Comparison of ENCODE assay signal across 17 cellular contexts in the genomic region with DNA sequence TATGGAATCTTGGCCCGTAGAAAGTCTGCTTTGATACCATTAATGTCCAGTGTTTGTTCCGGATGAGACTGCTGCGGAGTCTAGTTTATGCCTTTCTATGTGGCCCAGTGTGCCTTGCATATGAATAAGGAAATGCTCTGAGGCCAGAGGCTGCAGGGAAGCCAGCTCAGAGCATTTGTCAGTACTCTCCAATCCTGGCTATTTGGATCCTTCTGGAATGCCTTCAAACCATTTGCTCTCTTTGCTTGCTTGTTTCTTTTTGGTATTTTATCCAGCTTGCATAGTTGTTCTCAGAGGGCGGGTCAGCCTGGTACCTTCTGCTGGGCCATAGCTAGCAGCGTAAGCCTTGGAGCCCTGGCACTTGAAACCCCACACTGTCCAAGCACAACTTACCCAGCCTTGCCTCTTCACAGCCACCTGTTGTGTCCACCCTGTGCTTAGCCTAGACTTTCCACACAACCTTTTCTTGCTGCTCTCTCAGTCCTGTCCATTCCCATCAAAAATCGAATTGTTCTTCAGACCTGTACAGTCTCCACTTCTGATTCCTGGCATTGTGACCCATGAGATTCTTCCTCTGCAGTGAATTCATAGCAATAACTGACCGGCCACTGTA. TPM values are rescaled to one million over a fixed set of nuclear protein-coding genes. Genes with fewer than 3 reads are reported as not detected.
DNase-seq lines count a peak whose midpoint lies in the region; ATAC-seq, FAIRE-seq and TF ChIP-seq lines count a peak whose summit lies in the region.
"Had no signal": no experiment of that assay in that cellular context is flagged by ENCODE, and none has a peak within 500 bp of the region (broad histone marks: within the 10 kb centered on the region; RNA-seq: fewer than 3 reads in every experiment).

No MANE protein-coding gene starts in this region.

- H3K23me2 ChIP-seq in H9 (ENCODE audit: insufficient read length, low read depth, low read length, poor library complexity, severe bottlenecking): no peaks in the 10 kb centered on the region

- TF ChIP-seq POLR2A in thyroid gland (IDR thresholded peaks at IDR 0.05): no peak

- no peak overlapping the region for H2BK120ac ChIP-seq in H9 (ENCODE audit: low read depth, low read length, poor library complexity, severe bottlenecking)

- no peak overlapping the region for H3K4me2 ChIP-seq in H9 (ENCODE audit: insufficient read depth, insufficient read length, low read length)
- H3K4me2 ChIP-seq: SK-N-SH had no signal

- no peak overlapping the region for H4K8ac ChIP-seq in H9 (replicated peaks; ENCODE audit: insufficient read length, low read depth, low read length)

- H3K4me3 Mint-ChIP-seq in H9: no peak overlapping the region
- H3K4me3 Mint-ChIP-seq: CD14-positive monocyte had no signal

- no peak overlapping the region for H3K4ac ChIP-seq in H9 (ENCODE audit: low read depth, low read length)

- H3K23ac ChIP-seq in H9 (ENCODE audit: insufficient read length, low read depth, low read length): no peak overlapping the region

- H4K20me1 ChIP-seq in H9 (ENCODE audit: control insufficient read depth, insufficient read depth, insufficient read length): no peaks in the 10 kb centered on the region

- no peak overlapping the region for H3K4me3 ChIP-seq in pancreas
- no peak overlapping the region for H3K4me3 ChIP-seq in thyroid gland (replicated peaks in 1 of 3)
- H3K4me3 ChIP-seq: Peyer's patch had no signal

- H3K4me1 Mint-ChIP-seq in H9: peaks cover 0 to 7% of the 10 kb centered on the region in 2 experiments; a peak in 3 of 4 replicates

- H2BK12ac ChIP-seq in H9 (ENCODE audit: insufficient read length, low read depth, low read length): no peak overlapping the region

- H3K9me3 Mint-ChIP-seq in H9: peaks cover 0 to 3% of the 10 kb centered on the region in 2 experiments; a peak in 1 of 5 replicates
- H3K9me3 Mint-ChIP-seq: CD14-positive monocyte had no signal

- peaks cover 39 to 74% (median 65%) of the 10 kb centered on the region in 3 experiments; a peak in 6 of 7 replicates for H3K36me3 Mint-ChIP-seq in H9 (ENCODE audit: insufficient read depth in 1 of 3, low read depth in 3 of 3)

- no peak overlapping the region for H2AFZ ChIP-seq in H9 (ENCODE audit: low read length)

- H2AK5ac ChIP-seq in H9 (ENCODE audit: insufficient read length, low read length): no peak overlapping the region

- DNase-seq in H9: no peak
- DNase-seq in hippocampal formation (lab: John Stamatoyannopoulos, UW): peak; percentile 23 to 29
- DNase-seq in pons (ENCODE audit: low spot score): peak; percentile 66
- no peak for DNase-seq in pancreas
- DNase-seq in NCI-H2107 treated with DMSO at 0.1 percent for 48 hours (lab: John Stamatoyannopoulos, UW; ENCODE audit: unreplicated experiment): no peak
- no peak for DNase-seq in thyroid gland
- DNase-seq: COR-L47, KG1, NCI-H1048, NCI-H146, NCI-H774, Peyer's patch, Right ventricle myocardium superior, SK-N-SH had no signal

- no peaks in the 10 kb centered on the region for H3K79me1 ChIP-seq in H9 (ENCODE audit: insufficient read depth, low read depth, low read length, poor library complexity, severe bottlenecking)

- H3T11ph ChIP-seq in H9 (ENCODE audit: low read length): no peak overlapping the region

- peaks cover 5% of the 10 kb centered on the region; the same call in 1 of the 2 replicates for H3K79me2 ChIP-seq in H9 (ENCODE audit: insufficient read depth, low read length)

- H3K56ac ChIP-seq in H9 (ENCODE audit: insufficient read length, low read depth, low read length): no peak overlapping the region

- no peaks in the 10 kb centered on the region for H3K36me3 ChIP-seq in pancreas
- no peaks in the 10 kb centered on the region for H3K36me3 ChIP-seq in thyroid gland

- H3K27ac ChIP-seq in H9 (ENCODE audit: insufficient read length, low read depth, low read length) (no peak overlapping the region), angular gyrus (ENCODE audit: low read depth, low read length) (peak overlapping the region; percentile 60), pancreas (no peak overlapping the region), thyroid gland (no peak overlapping the region)
- H3K27ac ChIP-seq: Peyer's patch had no signal

- H4K91ac ChIP-seq in H9 (ENCODE audit: insufficient read length, low read depth, low read length): no peak overlapping the region

- H3K9me3 ChIP-seq in H9 (ENCODE audit: control insufficient read depth, low read depth, low read length) (no peaks in the 10 kb centered on the region), pancreas (no peaks in the 10 kb centered on the region), thyroid gland (no peaks in the 10 kb centered on the region)
- H3K9me3 ChIP-seq: Peyer's patch, SK-N-SH had no signal

- ATAC-seq in HG02588 (IDR thresholded peaks at IDR 0.05; ENCODE audit: unreplicated experiment): no peak
- no peak for ATAC-seq in pancreas

- no peak overlapping the region for H2BK5ac ChIP-seq in H9 (ENCODE audit: insufficient read length, low read length)

- no peaks in the 10 kb centered on the region for H3K27me3 Mint-ChIP-seq in H9 (ENCODE audit: low read depth)

- no peak overlapping the region for H4K5ac ChIP-seq in H9 (ENCODE audit: insufficient read length, low read depth, low read length)

- TF ChIP-seq CTCF in H9 (conservative IDR thresholded peaks at IDR 0.05) (no peak), pancreas (IDR thresholded peaks at IDR 0.05) (no peak), thyroid gland (IDR thresholded peaks at IDR 0.05) (no peak)

- H3K4me1 ChIP-seq in H9 (ENCODE audit: insufficient read depth, low read length) (no peaks in the 10 kb centered on the region), pancreas (peaks cover 0 to 6% (median 0%) of the 10 kb centered on the region in 3 donors), thyroid gland (no peaks in the 10 kb centered on the region)
- H3K4me1 ChIP-seq: Peyer's patch had no signal

- FAIRE-seq in pancreas (lab: Jason Lieb, UNC): no peak

- H3K27me3 ChIP-seq in H9 (ENCODE audit: insufficient read depth, low read length): no peaks in the 10 kb centered on the region
- H3K27me3 ChIP-seq in pancreas: no peaks in the 10 kb centered on the region
- H3K27me3 ChIP-seq in thyroid gland: no peaks in the 10 kb centered on the region
- H3K27me3 ChIP-seq: Peyer's patch had no signal

- intact Hi-C loops in pancreas (cut with DNase I) (no loop called here), thyroid gland (cut with DNase I) (no loop called here)

- H3K14ac ChIP-seq in H9 (ENCODE audit: insufficient read depth, low read length): no peak overlapping the region

- no peak overlapping the region for H2BK15ac ChIP-seq in H9 (ENCODE audit: low read depth, low read length)

- H3K18ac ChIP-seq in H9 (ENCODE audit: insufficient read length, low read depth, low read length): no peak overlapping the region

- no peak overlapping the region for H2BK20ac ChIP-seq in H9 (ENCODE audit: low read depth, low read length, poor library complexity, severe bottlenecking)

- no peak overlapping the region for H3K9ac ChIP-seq in H9 (ENCODE audit: extremely low read depth, insufficient read length, low read length)
- H3K9ac ChIP-seq: SK-N-SH had no signal

- peak overlapping the region in 2 of 3 experiments; percentile 57 to 83; a peak in 3 of 7 replicates for H3K27ac Mint-ChIP-seq in H9

- no CpG with 5 or more reads among the region's 7 CpGs for WGBS in H9 (ENCODE audit: extremely low coverage, insufficient read length, low lambda C conversion rate)
- 93 to 96% methylated on average over 7 of the region's 7 CpGs for WGBS in pancreas, 2 donors
- 94 to 97% methylated on average over 7 of the region's 7 CpGs for WGBS in thyroid gland, 2 donors

RNA-seq across cellular contexts. Expression of gene CENPO, which starts 20.5 kb away (rescaled TPM):
- total RNA-seq in H9 (2021): 47.3 and 49.5 TPM in 2 replicates
- total RNA-seq in pancreas: 1 to 10 TPM in 5 of 6 donors, under 1 TPM in 1; 0.69 to 2.8 (median 2.2) TPM
- polyA plus RNA-seq in pancreas: 1 to 10 TPM; 1.4 to 1.7 TPM
- 1 to 10 TPM; 4.2 to 8.9 (median 6.3) TPM for total RNA-seq in thyroid gland

RNA-seq across cellular contexts. Expression of gene PTRHD1, which starts 20.6 kb away (rescaled TPM):
- total RNA-seq in H9 (2021): 43.7 and 44.3 TPM in 2 replicates
- total RNA-seq in pancreas: 10 to 100 TPM in 5 of 6 donors, 1 to 10 TPM in 1; 8.2 to 15.5 (median 11.9) TPM
- 10 to 100 TPM in 1 of 2 donors, 1 to 10 TPM in 1; 9.8 to 16.0 TPM for polyA plus RNA-seq in pancreas
- 10 to 100 TPM; 12.6 to 68.8 (median 31.6) TPM for total RNA-seq in thyroid gland

Comparison
In these comparisons a context has a peak if more than half of its experiments do, and no peak if none do; other contexts are left out.
1. DNase-seq: peak in hippocampal formation (2 of 2) and pons (single experiment); none in H9 (single experiment), pancreas (0 of 6), NCI-H2107 treated with DMSO at 0.1 percent for 48 hours (single experiment) and thyroid gland (0 of 2).